Comparison of ENCODE assay signal across 26 cellular contexts in the genomic region with DNA sequence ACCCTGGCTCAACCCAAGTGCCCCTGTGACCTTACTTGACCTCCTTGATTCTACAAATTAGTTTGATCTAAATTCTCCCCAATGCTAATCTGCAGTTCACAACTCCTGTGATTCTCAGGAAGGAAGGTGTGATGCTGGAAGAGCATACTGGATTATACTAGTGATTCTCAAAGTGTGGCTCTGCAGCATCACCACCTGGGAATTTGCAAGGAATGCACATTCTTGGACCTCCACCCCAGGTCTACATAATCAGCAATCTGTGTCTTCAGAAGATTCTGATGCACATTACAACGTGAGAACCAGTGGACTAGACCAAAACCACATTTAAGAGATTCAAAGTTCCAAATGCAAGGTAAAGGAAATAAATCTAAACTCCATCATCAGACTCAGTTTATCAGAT.
"Had no signal": no experiment of that assay in that cellular context is flagged by ENCODE, and none has a peak within 500 bp of the region (broad histone marks: within the 10 kb centered on the region; RNA-seq: fewer than 3 reads in every experiment).

No MANE protein-coding gene starts in this region.

- H3K9me3 Mint-ChIP-seq: activated naive CD4-positive, alpha-beta T cell treated with anti-CD3 and anti-CD28 coated beads for 36 hours; activated T-helper 1 cell treated with anti-CD3 and anti-CD28 coated beads, Interleukin-12 subunit alpha, Interleukin-12 subunit beta, Interleukin-2, Interleukin-4 antibody, amounts not matched to agents 30 ng/mL and 10 ng/mL and 1 ng/mL, durations not matched to agents 14 hours and 24 hours and 36 hours; nephron; T-helper 2 cell treated with Interferon-gamma antibody and Interleukin-4, amounts not matched to agents 5 μg/mL and 100 μg/mL, for 36 hours had no signal

- ATAC-seq: heart right ventricle; left cardiac atrium; left ventricle myocardium superior; sciatic nerve; stimulated activated naive CD8-positive, alpha-beta T cell treated with anti-CD3 and anti-CD28 coated beads, Interleukin-15, Interleukin-2, amounts not matched to agents 100 U/mL and 50 U/mL, for 24 hours had no signal

- H3K4me1 Mint-ChIP-seq: nephron had no signal

- DNase-seq: activated CD4-positive, alpha-beta T cell treated with anti-CD3 and anti-CD28 coated beads for 4 hours; activated CD4-positive, alpha-beta T cell treated with anti-CD3 and anti-CD28 coated beads, Interleukin-2, amount 50 U/mL, for 4 hours; activated CD8-positive, alpha-beta memory T cell treated with anti-CD3 and anti-CD28 coated beads for 24 hours; activated effector memory CD4-positive, alpha-beta T cell treated with anti-CD3 and anti-CD28 coated beads, Interleukin-2, amount 50 U/mL, for 16 hours; activated naive CD4-positive, alpha-beta T cell treated with anti-CD3 and anti-CD28 coated beads for 36 hours; activated naive CD8-positive, alpha-beta T cell treated with anti-CD3 and anti-CD28 coated beads for 36 hours; adrenal gland; aorta; brain microvascular endothelial cell; foreskin melanocyte; heart right ventricle; left cardiac atrium; left ventricle myocardium superior; retina; stimulated activated CD4-positive, alpha-beta T cell treated with anti-CD3 and anti-CD28 coated beads, Interleukin-12 subunit alpha, Interleukin-12 subunit beta, amount 100 ng/mL, for 4 hours; stimulated activated CD4-positive, alpha-beta T cell treated with anti-CD3 and anti-CD28 coated beads, Interleukin-4, amount 100 ng/mL, for 1 hour; stimulated activated naive CD8-positive, alpha-beta T cell treated with anti-CD3 and anti-CD28 coated beads, Interleukin-15, Interleukin-2, amounts not matched to agents 100 U/mL and 50 U/mL, for 24 hours; uterus had no signal

- H3K4me1 ChIP-seq: adrenal gland, esophagus muscularis mucosa, heart right ventricle, uterus had no signal

- H3K27me3 Mint-ChIP-seq: activated naive CD8-positive, alpha-beta T cell treated with anti-CD3 and anti-CD28 coated beads for 36 hours had no signal

- H3K36me3 ChIP-seq: adrenal gland, brain microvascular endothelial cell, esophagus muscularis mucosa, heart right ventricle, neutrophil, thoracic aorta, uterus had no signal

- H3K4me3 ChIP-seq: adrenal gland, esophagus muscularis mucosa, heart right ventricle, skin epidermis, thoracic aorta, uterus had no signal

- H3K9me3 ChIP-seq: adrenal gland, esophagus muscularis mucosa, heart right ventricle, neutrophil, thoracic aorta, uterus had no signal

- H3K27ac ChIP-seq: adrenal gland, brain microvascular endothelial cell, esophagus muscularis mucosa, heart right ventricle, neutrophil, skin epidermis, thoracic aorta, uterus had no signal

- H3K27me3 ChIP-seq: adrenal gland, brain microvascular endothelial cell, esophagus muscularis mucosa, heart right ventricle, neutrophil, uterus had no signal

- H3K27ac Mint-ChIP-seq: activated naive CD4-positive, alpha-beta T cell treated with anti-CD3 and anti-CD28 coated beads for 36 hours; activated naive CD8-positive, alpha-beta T cell treated with anti-CD3 and anti-CD28 coated beads for 36 hours; activated T-helper 1 cell treated with anti-CD3 and anti-CD28 coated beads, Interleukin-12 subunit alpha, Interleukin-12 subunit beta, Interleukin-2, Interleukin-4 antibody, amounts not matched to agents 30 ng/mL and 10 ng/mL and 1 ng/mL, durations not matched to agents 14 hours and 24 hours and 36 hours; nephron; T-helper 2 cell treated with Interferon-gamma antibody and Interleukin-4, amounts not matched to agents 5 μg/mL and 100 μg/mL, for 36 hours had no signal

- H3K4me3 Mint-ChIP-seq: activated naive CD4-positive, alpha-beta T cell treated with anti-CD3 and anti-CD28 coated beads for 36 hours; activated naive CD8-positive, alpha-beta T cell treated with anti-CD3 and anti-CD28 coated beads for 36 hours; activated T-helper 1 cell treated with anti-CD3 and anti-CD28 coated beads, Interleukin-12 subunit alpha, Interleukin-12 subunit beta, Interleukin-2, Interleukin-4 antibody, amounts not matched to agents 30 ng/mL and 10 ng/mL and 1 ng/mL, durations not matched to agents 14 hours and 24 hours and 36 hours; nephron; T-helper 2 cell treated with Interferon-gamma antibody and Interleukin-4, amounts not matched to agents 5 μg/mL and 100 μg/mL, for 36 hours had no signal
